ENCODE assay signal across 6 cellular contexts in genomic region chr20:58981564-58982364, GRCh38. TPM values are rescaled to one million over a fixed set of nuclear protein-coding genes. Genes with fewer than 3 reads are reported as not detected.
DNase-seq lines count a peak whose midpoint lies in the region; ATAC-seq and TF ChIP-seq lines count a peak whose summit lies in the region.

No MANE protein-coding gene starts in this region.

- H3K27me3 Mint-ChIP-seq in CD8-positive, alpha-beta T cell (ENCODE audit: low read depth) = no peaks in the 10 kb centered on the region
- no peaks in the 10 kb centered on the region for H3K27me3 Mint-ChIP-seq in activated naive CD8-positive, alpha-beta T cell treated with anti-CD3 and anti-CD28 coated beads for 36 hours

- DNase-seq in CD8-positive, alpha-beta T cell = no peak
- DNase-seq in activated naive CD8-positive, alpha-beta T cell treated with anti-CD3 and anti-CD28 coated beads for 36 hours = no peak
- DNase-seq in kidney glomerular epithelial cell (lab: John Stamatoyannopoulos, UW) = no peak
- no peak for DNase-seq in C1 segment of cervical spinal cord (lab: John Stamatoyannopoulos, UW)

- H3K9me3 ChIP-seq in CD8-positive, alpha-beta T cell (ENCODE audit: low read length) = no peaks in the 10 kb centered on the region
- H3K9me3 ChIP-seq in mononuclear cell (ENCODE audit: low read depth, low read length) = no peaks in the 10 kb centered on the region

- POLR2A ChIA-PET in CD8-positive, alpha-beta T cell (lab: Charles Lee) = interaction anchor here (0.5 to 2.5 kb wide), 8 partner anchors 9 to 236 kb away, joined by 3 to 14 read pairs (median 4); partner anchors contain the start of gene ATP5F1E

- peaks cover 2% of the 10 kb centered on the region for H3K36me3 ChIP-seq in CD8-positive, alpha-beta T cell (ENCODE audit: insufficient read depth, low read length)

- H3K27ac Mint-ChIP-seq in CD8-positive, alpha-beta T cell = peak overlapping the region; percentile 94
- peak overlapping the region; percentile 87 for H3K27ac Mint-ChIP-seq in activated naive CD8-positive, alpha-beta T cell treated with anti-CD3 and anti-CD28 coated beads for 36 hours

- peaks cover 19% of the 10 kb centered on the region for H3K36me3 Mint-ChIP-seq in CD8-positive, alpha-beta T cell
- H3K36me3 Mint-ChIP-seq in activated naive CD8-positive, alpha-beta T cell treated with anti-CD3 and anti-CD28 coated beads for 36 hours = peaks cover 16% of the 10 kb centered on the region

- peak overlapping the region; percentile 93 for H3K4me3 Mint-ChIP-seq in CD8-positive, alpha-beta T cell
- H3K4me3 Mint-ChIP-seq in activated naive CD8-positive, alpha-beta T cell treated with anti-CD3 and anti-CD28 coated beads for 36 hours = peak overlapping the region; percentile 90

- CTCF ChIA-PET in CD8-positive, alpha-beta T cell (lab: Charles Lee) = interaction anchor here (0.6 to 1.0 kb wide), 4 partner anchors 59 to 588 kb away, joined by 3 to 4 read pairs (median 4); no protein-coding TSS in a partner anchor

- H3K4me1 ChIP-seq in CD8-positive, alpha-beta T cell (ENCODE audit: insufficient read depth, low read length) = peaks cover 29% of the 10 kb centered on the region
- peaks cover 38% of the 10 kb centered on the region for H3K4me1 ChIP-seq in mononuclear cell (ENCODE audit: insufficient read depth, low read length)

- peak overlapping the region; percentile 57 for H3K27ac ChIP-seq in CD8-positive, alpha-beta T cell (ENCODE audit: low read depth, low read length)

- no peak for TF ChIP-seq CTCF in CD8-positive, alpha-beta T cell (IDR thresholded peaks at IDR 0.05)

- H3K9me3 Mint-ChIP-seq in CD8-positive, alpha-beta T cell = peaks cover 2% of the 10 kb centered on the region
- no peaks in the 10 kb centered on the region for H3K9me3 Mint-ChIP-seq in activated naive CD8-positive, alpha-beta T cell treated with anti-CD3 and anti-CD28 coated beads for 36 hours

- peak overlapping the region; percentile 60 for H3K4me3 ChIP-seq in CD8-positive, alpha-beta T cell (ENCODE audit: low read depth, low read length)
- peak overlapping the region; percentile 75 for H3K4me3 ChIP-seq in mononuclear cell (ENCODE audit: low read length)

- ATAC-seq in CD8-positive, alpha-beta T cell = peak; percentile 2
- ATAC-seq in HG03045 (IDR thresholded peaks at IDR 0.05; ENCODE audit: unreplicated experiment) = peak; percentile 4

- no peaks in the 10 kb centered on the region for H3K27me3 ChIP-seq in CD8-positive, alpha-beta T cell (ENCODE audit: insufficient read depth, low read length)
- H3K27me3 ChIP-seq in mononuclear cell (ENCODE audit: insufficient read depth, low read length) = no peaks in the 10 kb centered on the region

- intact Hi-C loops in CD8-positive, alpha-beta T cell (cut with DNase I, micrococcal nuclease) = loop anchor here (1.0 to 5.0 kb wide), 11 partner anchors 25 to 674 kb away; partner anchors contain the start of genes ATP5F1E (in 2 of the 2), CTSZ (in 2 of the 2), PRELID3B (in 2 of the 2) and RAB22A (in 1 of the 2)

- H3K4me1 Mint-ChIP-seq in CD8-positive, alpha-beta T cell (ENCODE audit: low read depth) = peaks cover 42% of the 10 kb centered on the region
- H3K4me1 Mint-ChIP-seq in activated naive CD8-positive, alpha-beta T cell treated with anti-CD3 and anti-CD28 coated beads for 36 hours = peaks cover 27% of the 10 kb centered on the region

RNA-seq across cellular contexts. Expression of gene NELFCD, which starts 0.7 kb away (rescaled TPM):
- total RNA-seq in CD8-positive, alpha-beta T cell = 100 to 1,000 TPM; 101 to 113 TPM
- total RNA-seq in activated naive CD8-positive, alpha-beta T cell treated with anti-CD3 and anti-CD28 coated beads for 36 hours = 10 to 100 TPM; 84.1 to 91.2 TPM
- 37.2 TPM for total RNA-seq in mononuclear cell

RNA-seq across cellular contexts. Expression of gene CTSZ, which starts 25.3 kb away (rescaled TPM):
- total RNA-seq in CD8-positive, alpha-beta T cell = 1 to 10 TPM; 5.1 to 7.0 TPM
- 10 to 100 TPM; 24.6 to 25.4 TPM for total RNA-seq in activated naive CD8-positive, alpha-beta T cell treated with anti-CD3 and anti-CD28 coated beads for 36 hours
- 184 TPM for total RNA-seq in mononuclear cell

RNA-seq across cellular contexts. Expression of gene TUBB1, which starts 37.5 kb away (rescaled TPM):
- not detected for total RNA-seq in CD8-positive, alpha-beta T cell
- total RNA-seq in activated naive CD8-positive, alpha-beta T cell treated with anti-CD3 and anti-CD28 coated beads for 36 hours = not detected
- total RNA-seq in mononuclear cell = 188 TPM

RNA-seq across cellular contexts. Expression of gene ATP5F1E, which starts 50.4 kb away (rescaled TPM):
- 10 to 100 TPM; 50.4 to 52.2 TPM for total RNA-seq in CD8-positive, alpha-beta T cell
- total RNA-seq in activated naive CD8-positive, alpha-beta T cell treated with anti-CD3 and anti-CD28 coated beads for 36 hours = 10 to 100 TPM; 83.0 to 84.4 TPM
- total RNA-seq in mononuclear cell = 35.7 TPM

Comparison
In these comparisons a context has a peak if more than half of its experiments do, and no peak if none do; other contexts are left out.
1. RNA of gene TUBB1, which starts 37.5 kb away (total RNA-seq): 188 TPM in mononuclear cell (single experiment); not detected in CD8-positive, alpha-beta T cell and not detected in activated naive CD8-positive, alpha-beta T cell treated with anti-CD3 and anti-CD28 coated beads for 36 hours; every median in the first group is over 100 times any median in the second.